Comparison of ENCODE assay signal across 8 cellular contexts in genomic region chr3:17645074-17645698, GRCh38.
DNase-seq lines count a peak whose midpoint lies in the region; ATAC-seq and TF ChIP-seq lines count a peak whose summit lies in the region.

No MANE protein-coding gene starts in this region.

- H3K4me1 Mint-ChIP-seq in nephron progenitor cell: no peaks in the 10 kb centered on the region
- H3K4me1 Mint-ChIP-seq in effector memory CD8-positive, alpha-beta T cell (ENCODE audit: low read depth in 2 of 2): peaks cover 4 to 5% of the 10 kb centered on the region in 2 donors

- 0 out of 2 replicates have a peak, but pooled peaks cover 5% of the 10 kb centered on the region for H4K20me1 ChIP-seq in KMS-11 (ENCODE audit: insufficient read depth)

- no peak overlapping the region for H2AFZ ChIP-seq in KMS-11 (ENCODE audit: low read depth)

- H3K27ac ChIP-seq in KMS-11 (no peak overlapping the region), esophagus muscularis mucosa (replicated peaks in 1 of 4) (no peak overlapping the region)

- TF ChIP-seq CTCF in KMS-11 (conservative IDR thresholded peaks at IDR 0.05; ENCODE audit: low read depth, low read length) (peak; percentile 55), esophagus muscularis mucosa (IDR thresholded peaks at IDR 0.05) (peak; percentile 41 to 75 (median 69)), nephron progenitor cell (IDR thresholded peaks at IDR 0.05) (peak; percentile 64)

- TF ChIP-seq POLR2A in esophagus muscularis mucosa (IDR thresholded peaks at IDR 0.05; ENCODE audit: low read depth): no peak

- H3K27me3 Mint-ChIP-seq in nephron progenitor cell (ENCODE audit: low read depth, poor library complexity): no peaks in the 10 kb centered on the region
- H3K27me3 Mint-ChIP-seq in effector memory CD8-positive, alpha-beta T cell: no peaks in the 10 kb centered on the region

- no peaks in the 10 kb centered on the region for H3K9me3 Mint-ChIP-seq in nephron progenitor cell
- peaks cover 3 to 6% of the 10 kb centered on the region in 2 donors for H3K9me3 Mint-ChIP-seq in effector memory CD8-positive, alpha-beta T cell

- H3K79me2 ChIP-seq in KMS-11 (ENCODE audit: insufficient read depth, low read depth): no peaks in the 10 kb centered on the region

- WGBS in esophagus muscularis mucosa: 67% methylated on average over 4 of the region's 4 CpGs

- no peak for TF ChIP-seq EP300 in esophagus muscularis mucosa (IDR thresholded peaks at IDR 0.05)

- intact Hi-C loops in esophagus muscularis mucosa (cut with DNase I): loop anchor here (5.0 kb wide), 1 partner anchor 197 kb away; no protein-coding TSS in a partner anchor

- H3K36me3 ChIP-seq in KMS-11 (ENCODE audit: insufficient read depth) (no peaks in the 10 kb centered on the region), esophagus muscularis mucosa (no peaks in the 10 kb centered on the region)

- H3K4me3 ChIP-seq in KMS-11 (IDR thresholded peaks at IDR 0.05; ENCODE audit: insufficient read depth, low read depth, low read length) (no peak overlapping the region), esophagus muscularis mucosa (no peak overlapping the region)

- DNase-seq in DMS53 (lab: John Stamatoyannopoulos, UW): peak; percentile 57
- DNase-seq in RKO (ENCODE audit: low spot score): peak; percentile 69
- DNase-seq in esophagus muscularis mucosa (ENCODE audit: extremely low spot score): no peak
- peak; percentile 7 for DNase-seq in nephron progenitor cell
- DNase-seq in T-helper 9 cell: no peak
- no peak for DNase-seq in effector memory CD8-positive, alpha-beta T cell
- no peak for DNase-seq in ureter (ENCODE audit: low spot score)

- H3K27me3 ChIP-seq in KMS-11 (ENCODE audit: insufficient read depth, low read depth) (no peaks in the 10 kb centered on the region), esophagus muscularis mucosa (no peaks in the 10 kb centered on the region)

- H3K9ac ChIP-seq in KMS-11: no peak overlapping the region

- no peaks in the 10 kb centered on the region for H3K9me3 ChIP-seq in esophagus muscularis mucosa

- no peak overlapping the region for H3K27ac Mint-ChIP-seq in nephron progenitor cell
- H3K27ac Mint-ChIP-seq in effector memory CD8-positive, alpha-beta T cell: no peak overlapping the region

- H3K4me1 ChIP-seq in KMS-11 (ENCODE audit: low read depth, poor library complexity, severe bottlenecking) (no peaks in the 10 kb centered on the region), esophagus muscularis mucosa (peaks cover 3 to 13% (median 9%) of the 10 kb centered on the region in 4 donors)

- no peak overlapping the region for H3K4me2 ChIP-seq in KMS-11

- no peak overlapping the region for H3K4me3 Mint-ChIP-seq in nephron progenitor cell
- H3K4me3 Mint-ChIP-seq in effector memory CD8-positive, alpha-beta T cell: no peak overlapping the region

- no peak for ATAC-seq in effector memory CD8-positive, alpha-beta T cell (replicated peaks)

- no peaks in the 10 kb centered on the region for H3K36me3 Mint-ChIP-seq in nephron progenitor cell (ENCODE audit: low read depth)
- H3K36me3 Mint-ChIP-seq in effector memory CD8-positive, alpha-beta T cell (ENCODE audit: insufficient read depth): no peaks in the 10 kb centered on the region

Comparison
In these comparisons a context has a peak if more than half of its experiments do, and no peak if none do; other contexts are left out.
1. DNase-seq: peak in DMS53 (single experiment), RKO (single experiment) and nephron progenitor cell (single experiment); none in esophagus muscularis mucosa (single experiment), T-helper 9 cell (single experiment), effector memory CD8-positive, alpha-beta T cell (0 of 3) and ureter (single experiment).
2. Peak in every context shown above with its lines, with median percentiles within 50 percentile points of each other: CTCF ChIP-seq.